Comparison of ENCODE assay signal across 9 cellular contexts in genomic region chr15:68384451-68385239, GRCh38. TPM values are rescaled to one million over a fixed set of nuclear protein-coding genes. Genes with fewer than 3 reads are reported as not detected.
DNase-seq lines count a peak whose midpoint lies in the region; ATAC-seq, FAIRE-seq and TF ChIP-seq lines count a peak whose summit lies in the region.
"Had no signal": no experiment of that assay in that cellular context is flagged by ENCODE, and none has a peak within 500 bp of the region (broad histone marks: within the 10 kb centered on the region; RNA-seq: fewer than 3 reads in every experiment).

No MANE protein-coding gene starts in this region.

- TF ChIP-seq EP300 in A549 (IDR thresholded peaks at IDR 0.05) = no peak

- peaks cover 0 to 57% of the 10 kb centered on the region in 2 experiments; a peak in 2 of 4 replicates for H3K79me1 ChIP-seq in IMR-90 (ENCODE audit: low read depth in 1 of 2, low read length in 2 of 2)

- H3K4me1 ChIP-seq in A549 (peaks cover 33% of the 10 kb centered on the region), IMR-90 (ENCODE audit: control insufficient read depth, insufficient read depth, low read length) (peaks cover 41% of the 10 kb centered on the region), small intestine (ENCODE audit: control insufficient read depth in 2 of 2, insufficient read depth in 1 of 2, low read depth in 1 of 2, low read length in 1 of 2) (no peaks in the 10 kb centered on the region)

- no peak overlapping the region for H3K4me3 ChIP-seq in A549
- no peak overlapping the region for H3K4me3 ChIP-seq in IMR-90 (ENCODE audit: insufficient read depth, low read depth, low read length)
- H3K4me3 ChIP-seq in small intestine (ENCODE audit: low read depth in 1 of 2, low read length in 2 of 2) = no peak overlapping the region

- peaks cover 9% of the 10 kb centered on the region; the same call in 1 of the 2 replicates for H4K20me1 ChIP-seq in IMR-90 (ENCODE audit: insufficient read depth, low read length)

- TF ChIP-seq RAD21 in A549 (conservative IDR thresholded peaks at IDR 0.05 in 1 of 2, IDR thresholded peaks at IDR 0.05 in 1 of 2) (peak; percentile 23 to 30; a peak in 2 of 5 replicates), IMR-90 (IDR thresholded peaks at IDR 0.05; ENCODE audit: low read length) (peak; percentile 24; the same call in 1 of the 2 replicates)

- WGBS in A549 (ENCODE audit: missing lambda C conversion rate) = 16% methylated on average over 9 of the region's 9 CpGs
- WGBS in IMR-90 (ENCODE audit: extremely low coverage in 2 of 2, insufficient read length in 1 of 2), 2 experiments = 0% methylated on average over 1 of the region's 9 CpGs; no CpG with 5 or more reads in 1 of the 2 experiments
- WGBS in small intestine, 3 donors = 62 to 75% (median 67%) methylated on average over 9 of the region's 9 CpGs

- in situ Hi-C loops in IMR-90 (cut with MboI; ENCODE audit: low sequenced_read_pairs) = no loop called here

- TF ChIP-seq POLR2A in A549 (IDR thresholded peaks at IDR 0.05; ENCODE audit: low read length) (no peak), IMR-90 (IDR thresholded peaks at IDR 0.05; ENCODE audit: low read depth, low read length) (no peak)

- H4K91ac ChIP-seq in IMR-90 (ENCODE audit: insufficient read depth, low read depth, low read length) = peak overlapping the region; percentile 85

- TF ChIP-seq CTCF in A549 (IDR thresholded peaks at IDR 0.05) (no peak), IMR-90 (conservative IDR thresholded peaks at IDR 0.05; ENCODE audit: low read depth, low read length) (no peak)

- H3K27ac ChIP-seq in A549 (peak overlapping the region; percentile 78 to 81), IMR-90 (ENCODE audit: insufficient read depth, low read length) (peak overlapping the region; percentile 86), small intestine (ENCODE audit: low read depth in 1 of 2, low read length in 1 of 2) (no peak overlapping the region)

- DNase-seq in A549 (ENCODE audit: low read depth in 1 of 2, low spot score in 1 of 2) = peak; percentile 69
- peak; percentile 92 for DNase-seq in IMR-90
- peak; percentile 80 for DNase-seq in dermis blood vessel endothelial cell
- peak; percentile 88 for DNase-seq in mesenteric fat pad (ENCODE audit: low spot score)
- DNase-seq in small intestine = no peak
- no peak for DNase-seq in RPMI8226
- no peak for DNase-seq in UCSD-AML1 (lab: John Stamatoyannopoulos, UW; ENCODE audit: unreplicated experiment)

- peak overlapping the region; percentile 86 for H2BK20ac ChIP-seq in IMR-90 (ENCODE audit: low read depth, low read length)

- H2BK120ac ChIP-seq in IMR-90 (ENCODE audit: low read depth, low read length) = peak overlapping the region; percentile 94

- H3K23ac ChIP-seq in IMR-90 (ENCODE audit: low read depth, low read length) = peak overlapping the region; percentile 84

- peak overlapping the region; percentile 77 for H4K5ac ChIP-seq in IMR-90 (ENCODE audit: low read depth, low read length)

- CTCF ChIA-PET in A549 (lab: Yijun Ruan, JAX) = interaction anchor here (0.5 to 3.8 kb wide), 16 partner anchors 9 to 536 kb away, joined by 3 to 20 read pairs (median 3); no protein-coding TSS in a partner anchor
- CTCF ChIA-PET in IMR-90 (lab: Yijun Ruan, JAX) = interaction anchor here (1.0 to 1.1 kb wide), 2 partner anchors 43 to 78 kb away, joined by 4 to 5 read pairs; no protein-coding TSS in a partner anchor

- H3K9ac ChIP-seq in IMR-90 (ENCODE audit: low read depth, low read length) = peak overlapping the region; percentile 59

- intact Hi-C loops in IMR-90 (cut with micrococcal nuclease) = loop anchor here (1.0 kb wide), 1 partner anchor 32 kb away; no protein-coding TSS in a partner anchor

- POLR2A ChIA-PET in A549 (lab: Yijun Ruan, JAX) (interaction anchor here (1.4 kb wide), 1 partner anchor 107 kb away, joined by 4 read pairs; the partner anchor contains the start of gene FEM1B), IMR-90 (lab: Charles Lee; ENCODE audit: unreplicated experiment) (no interaction called here)

- peak overlapping the region; percentile 62 for H3K18ac ChIP-seq in IMR-90 (ENCODE audit: low read depth, low read length)

- peak overlapping the region; percentile 87 for H2AK5ac ChIP-seq in IMR-90 (ENCODE audit: low read depth, low read length)

- H3K36me3 ChIP-seq in IMR-90 (ENCODE audit: control insufficient read depth, insufficient read depth, low read length) (no peaks in the 10 kb centered on the region), small intestine (ENCODE audit: control insufficient read depth in 2 of 2, insufficient read depth in 2 of 2, low read length in 2 of 2) (no peaks in the 10 kb centered on the region)

- peak overlapping the region; percentile 82 for H3K4ac ChIP-seq in IMR-90 (ENCODE audit: low read depth, low read length)

- H3K27me3 ChIP-seq in IMR-90 (ENCODE audit: control insufficient read depth, insufficient read depth, low read length) (no peaks in the 10 kb centered on the region), small intestine (ENCODE audit: control insufficient read depth in 2 of 2, insufficient read depth in 2 of 2, low read length in 2 of 2) (no peaks in the 10 kb centered on the region)

- H3K4me2 ChIP-seq in A549 = peak overlapping the region; percentile 58
- peak overlapping the region; percentile 24 for H3K4me2 ChIP-seq in IMR-90 (ENCODE audit: low read depth, low read length)

- H2BK5ac ChIP-seq in IMR-90 (ENCODE audit: low read depth, low read length, poor library complexity, severe bottlenecking) = peak overlapping the region; percentile 75

- FAIRE-seq in A549 (lab: Jason Lieb, UNC) = peak; percentile 65
- FAIRE-seq in small intestine (lab: Jason Lieb, UNC) = no peak

- H3K56ac ChIP-seq in IMR-90 (ENCODE audit: extremely low read depth, insufficient read depth, low read length) = peak overlapping the region; percentile 75; the same call in 1 of the 2 replicates

- peak overlapping the region; percentile 92 for H3K14ac ChIP-seq in IMR-90 (replicated peaks; ENCODE audit: low read depth, low read length)

- peak overlapping the region; percentile 50 to 89 for H4K8ac ChIP-seq in IMR-90 (ENCODE audit: low read depth in 2 of 2, low read length in 2 of 2)

- peak overlapping the region; percentile 65 for H2AFZ ChIP-seq in IMR-90 (replicated peaks; ENCODE audit: low read length, poor library complexity)

- BruUV-seq in IMR-90 (replicated peaks; lab: Mats Ljungman, UMichigan) = no TSS peak

- H3K9me1 ChIP-seq in IMR-90 (ENCODE audit: insufficient read depth, low read length) = peaks cover 51% of the 10 kb centered on the region

- peak; percentile 77 to 89 for ATAC-seq in A549
- ATAC-seq in IMR-90 (ENCODE audit: low read depth) = peak; percentile 90
- ATAC-seq in HG03280 (IDR thresholded peaks at IDR 0.05; ENCODE audit: unreplicated experiment) = no peak
- ATAC-seq: CD8-positive, alpha-beta T cell had no signal

- peak overlapping the region; percentile 62 for H2AK9ac ChIP-seq in IMR-90 (replicated peaks; ENCODE audit: low read depth, low read length, poor library complexity)

- H3K9me3 ChIP-seq in A549 (0 out of 3 replicates have a peak, but pooled peaks cover 3% of the 10 kb centered on the region), IMR-90 (ENCODE audit: control insufficient read depth, insufficient read depth, low read length) (no peaks in the 10 kb centered on the region), small intestine (ENCODE audit: control insufficient read depth, low read depth) (no peaks in the 10 kb centered on the region)

- dilution Hi-C loops in IMR-90 (cut with HindIII; ENCODE audit: low sequenced_read_pairs, unreplicated experiment) = no loop called here

- H2BK15ac ChIP-seq in IMR-90 (ENCODE audit: low read depth, low read length) = peak overlapping the region; percentile 82

TF ChIP-seq in A549, 52 proteins besides CTCF, POLR2A, EP300 and RAD21 (continues in another document):
- no peak for TF ChIP-seq ESRRA (IDR thresholded peaks at IDR 0.05; ENCODE audit: borderline replicate concordance, low read length)
- TF ChIP-seq NPAS2 (CRISPR knock-in tag; IDR thresholded peaks at IDR 0.05; ENCODE audit: borderline replicate concordance) = no peak
- TF ChIP-seq FOSL2 (IDR thresholded peaks at IDR 0.05) = peak; percentile 69
- peak; percentile 78 for TF ChIP-seq FOSL2 (CRISPR knock-in tag; IDR thresholded peaks at IDR 0.05)
- TF ChIP-seq JUNB (IDR thresholded peaks at IDR 0.05) = 0 out of 2 replicates have a peak, but pooled peaks have one; percentile 31
- peak; percentile 90 for TF ChIP-seq GATA3 (IDR thresholded peaks at IDR 0.05; ENCODE audit: borderline replicate concordance)
- no peak for TF ChIP-seq POLR2AphosphoS2 (conservative IDR thresholded peaks at IDR 0.05; ENCODE audit: low read length)
- TF ChIP-seq JUN (IDR thresholded peaks at IDR 0.05) = peak in 1 of 2 experiments; percentile 40; a peak in 1 of 5 replicates
- no peak for TF ChIP-seq CBX8 (IDR thresholded peaks at IDR 0.05)

TF ChIP-seq in IMR-90, 13 proteins besides CTCF, POLR2A, EP300 and RAD21:
- peak; percentile 36; the same call in 1 of the 2 replicates for TF ChIP-seq MAZ (IDR thresholded peaks at IDR 0.05; ENCODE audit: borderline replicate concordance, low read depth, low read length)
- peak; percentile 93 for TF ChIP-seq FOS (IDR thresholded peaks at IDR 0.05; ENCODE audit: low read depth, low read length)
- TF ChIP-seq BHLHE40 (IDR thresholded peaks at IDR 0.05; ENCODE audit: low read depth, low read length) = peak; percentile 92
- TF ChIP-seq NFE2L2 (IDR thresholded peaks at IDR 0.05; ENCODE audit: low read depth, low read length) = no peak
- no peak for TF ChIP-seq USF2 (IDR thresholded peaks at IDR 0.05; ENCODE audit: low read depth, low read length)

RNA-seq across cellular contexts. Expression of gene ITGA11, which starts 47.3 kb away (rescaled TPM):
- polyA plus RNA-seq in A549 (2011; rRNA removed) (8.3 and 13.2 TPM in 2 replicates), A549 (2017; fragmentation: RNase III; extraction: RNeasy Plus Mini Kit Qiagen cat#74134 plus additional on column Dnase treatment) (10.1 to 22.0 TPM (median 17.2 TPM) in 3 replicates), IMR-90 (2012; rRNA removed) (5.6 and 6.6 TPM in 2 replicates), small intestine (under 1 TPM in 2 of 3 donors, not detected in 1; 0.27 to 0.48 TPM)
- polyA plus RNA-seq in A549 (2012; cell fraction: cytosol; rRNA removed) = 3.6 and 5.5 TPM in 2 replicates
- polyA plus RNA-seq in A549 (2012; cell fraction: nucleus; rRNA removed) = 14.2 and 15.0 TPM in 2 replicates
- 19.0 and 22.2 TPM in 2 replicates for polyA minus RNA-seq in A549 (2011; rRNA and poly(A)+ RNA removed)
- total RNA-seq in IMR-90 (2012; rRNA removed) (2.5 and 4.1 TPM in 2 replicates), dermis blood vessel endothelial cell (3.4 and 12.9 TPM in 2 replicates), mesenteric fat pad (4.5 TPM)
- polyA plus RNA-seq in IMR-90 (2012; cell fraction: cytosol; rRNA removed) = 3.0 and 5.8 TPM in 2 replicates
- 6.2 and 6.6 TPM in 2 replicates for polyA plus RNA-seq in IMR-90 (2012; cell fraction: nucleus; rRNA removed; ENCODE audit: low replicate concordance)
- total RNA-seq: CD8-positive, alpha-beta T cell had no signal

Comparison
In these comparisons a context has a peak if more than half of its experiments do, and no peak if none do; other contexts are left out.
1. DNase-seq: peak in A549 (2 of 2), IMR-90 (single experiment), dermis blood vessel endothelial cell (single experiment) and mesenteric fat pad (single experiment); none in small intestine (single experiment), RPMI8226 (single experiment) and UCSD-AML1 (single experiment).
2. H3K27ac ChIP-seq: peak in A549 (2 of 2) and IMR-90 (single experiment); none in small intestine (0 of 2).